Comparison of ENCODE assay signal across 10 cellular contexts in genomic region chr6:24125980-24126379, GRCh38. TPM values are rescaled to one million over a fixed set of nuclear protein-coding genes. Genes with fewer than 3 reads are reported as not detected.
DNase-seq lines count a peak whose midpoint lies in the region; ATAC-seq and FAIRE-seq lines count a peak whose summit lies in the region.
"Had no signal": no experiment of that assay in that cellular context is flagged by ENCODE, and none has a peak within 500 bp of the region (broad histone marks: within the 10 kb centered on the region; RNA-seq: fewer than 3 reads in every experiment).

Gene NRSN1 (plus strand): TSS chr6:24126215. CDS start chr6:24134328, 8,113 bp downstream.

- H3K9me3 Mint-ChIP-seq in activated T-cell treated with anti-CD3 and anti-CD28 coated beads, Interleukin-2, amount 50 U/mL, for 72 hours, result peaks cover 2 to 3% of the 10 kb centered on the region in 2 donors
- H3K9me3 Mint-ChIP-seq in activated T-helper 17 cell treated with anti-CD3 and anti-CD28 coated beads, Interleukin-2, amount 50 U/mL, for 72 hours, result peaks cover 9% of the 10 kb centered on the region

- peaks cover 5% of the 10 kb centered on the region for H3K4me1 ChIP-seq in stomach smooth muscle (ENCODE audit: control insufficient read depth, insufficient read depth, low read length)

- peak in 1 of 2 donors; percentile 9 for ATAC-seq in activated T-cell treated with anti-CD3 and anti-CD28 coated beads, Interleukin-2, amount 50 U/mL, for 72 hours (replicated peaks in 1 of 2)
- ATAC-seq in activated T-helper 17 cell treated with anti-CD3 and anti-CD28 coated beads, Interleukin-2, amount 50 U/mL, for 72 hours (replicated peaks), result no peak
- ATAC-seq in HG03378 (IDR thresholded peaks at IDR 0.05; ENCODE audit: unreplicated experiment), result no peak

- peaks cover 6% of the 10 kb centered on the region in 2 donors for H3K27me3 ChIP-seq in stomach smooth muscle (ENCODE audit: control insufficient read depth in 1 of 2, insufficient read depth in 2 of 2, low read length in 2 of 2)

- H3K4me1 Mint-ChIP-seq in activated T-cell treated with anti-CD3 and anti-CD28 coated beads, Interleukin-2, amount 50 U/mL, for 72 hours (ENCODE audit: low read depth), result peaks cover 6% of the 10 kb centered on the region
- H3K4me1 Mint-ChIP-seq in activated T-helper 17 cell treated with anti-CD3 and anti-CD28 coated beads, Interleukin-2, amount 50 U/mL, for 72 hours, result peaks cover 3% of the 10 kb centered on the region

- no peak within 1 kb of the TSS for H3K27ac ChIP-seq in stomach smooth muscle (ENCODE audit: low read length)

- FAIRE-seq in frontal cortex (lab: Jason Lieb, UNC), result no peak

- H3K4me3 Mint-ChIP-seq in activated T-cell treated with anti-CD3 and anti-CD28 coated beads, Interleukin-2, amount 50 U/mL, for 72 hours, result peak within 1 kb of the TSS; percentile 3 to 51
- no peak within 1 kb of the TSS for H3K4me3 Mint-ChIP-seq in activated T-helper 17 cell treated with anti-CD3 and anti-CD28 coated beads, Interleukin-2, amount 50 U/mL, for 72 hours
- H3K4me3 Mint-ChIP-seq: activated naive CD4-positive, alpha-beta T cell treated with anti-CD3 and anti-CD28 coated beads, Interleukin-2, amount 50 U/mL, for 24 hours had no signal

- no peak within 1 kb of the TSS for H3K27ac Mint-ChIP-seq in activated T-cell treated with anti-CD3 and anti-CD28 coated beads, Interleukin-2, amount 50 U/mL, for 72 hours
- H3K27ac Mint-ChIP-seq in activated T-helper 17 cell treated with anti-CD3 and anti-CD28 coated beads, Interleukin-2, amount 50 U/mL, for 72 hours, result no peak within 1 kb of the TSS
- H3K27ac Mint-ChIP-seq: activated naive CD4-positive, alpha-beta T cell treated with anti-CD3 and anti-CD28 coated beads, Interleukin-2, amount 50 U/mL, for 24 hours had no signal

- H3K27me3 Mint-ChIP-seq in activated T-cell treated with anti-CD3 and anti-CD28 coated beads, Interleukin-2, amount 50 U/mL, for 72 hours (ENCODE audit: low read depth), result peaks cover 35% of the 10 kb centered on the region
- peaks cover 39% of the 10 kb centered on the region for H3K27me3 Mint-ChIP-seq in activated T-helper 17 cell treated with anti-CD3 and anti-CD28 coated beads, Interleukin-2, amount 50 U/mL, for 72 hours

- peak within 1 kb of the TSS; percentile 44 for H3K4me3 ChIP-seq in stomach smooth muscle (ENCODE audit: low read length in 2 of 2)

- H3K9me3 ChIP-seq in stomach smooth muscle (ENCODE audit: control insufficient read depth in 2 of 2, low read length in 2 of 2), result no peaks in the 10 kb centered on the region

- H3K36me3 Mint-ChIP-seq in activated T-cell treated with anti-CD3 and anti-CD28 coated beads, Interleukin-2, amount 50 U/mL, for 72 hours (ENCODE audit: insufficient read depth in 2 of 2), result peaks cover 2% of the 10 kb centered on the region in 2 donors
- H3K36me3 Mint-ChIP-seq in activated T-helper 17 cell treated with anti-CD3 and anti-CD28 coated beads, Interleukin-2, amount 50 U/mL, for 72 hours (ENCODE audit: low read depth), result no peaks in the 10 kb centered on the region
- H3K36me3 Mint-ChIP-seq: activated naive CD4-positive, alpha-beta T cell treated with anti-CD3 and anti-CD28 coated beads, Interleukin-2, amount 50 U/mL, for 24 hours had no signal

- H3K36me3 ChIP-seq in stomach smooth muscle (ENCODE audit: control insufficient read depth in 2 of 2, insufficient read depth in 2 of 2, low read length in 2 of 2), result no peaks in the 10 kb centered on the region

- H3K9ac ChIP-seq in stomach smooth muscle (ENCODE audit: low read length in 2 of 2), result no peak within 1 kb of the TSS

- peak in 1 of 2 donors; percentile 1 for DNase-seq in activated T-cell treated with anti-CD3 and anti-CD28 coated beads, Interleukin-2, amount 50 U/mL, for 72 hours
- DNase-seq in activated T-cell treated with anti-CD3 and anti-CD28 coated beads for 4 hours, result no peak
- DNase-seq in NCI-H748 treated with DMSO at 0.1 percent for 48 hours (lab: John Stamatoyannopoulos, UW), result peak; percentile 70
- DNase-seq in frontal cortex (ENCODE audit: low spot score in 2 of 2), result peak; percentile 47 to 51
- no peak for DNase-seq in OCI-M1 (lab: John Stamatoyannopoulos, UW)

RNA-seq across cellular contexts. Expression of gene NRSN1, which starts in this region (rescaled TPM):
- total RNA-seq in activated T-cell treated with anti-CD3 and anti-CD28 coated beads, Interleukin-2, amount 50 U/mL, for 72 hours, result not detected
- 22.0 TPM for total RNA-seq in frontal cortex
- not detected for total RNA-seq in activated T-helper 17 cell treated with anti-CD3 and anti-CD28 coated beads, Interleukin-2, amount 50 U/mL, for 72 hours
- total RNA-seq: mononuclear cell had no signal

Comparison
In these comparisons a context has a peak if more than half of its experiments do, and no peak if none do; other contexts are left out.
1. RNA of gene NRSN1 (total RNA-seq): 22.0 TPM in frontal cortex (single experiment); not detected in activated T-cell treated with anti-CD3 and anti-CD28 coated beads, Interleukin-2, amount 50 U/mL, for 72 hours and not detected in activated T-helper 17 cell treated with anti-CD3 and anti-CD28 coated beads, Interleukin-2, amount 50 U/mL, for 72 hours; every median in the first group is over 10 times any median in the second.
2. DNase-seq: peak in NCI-H748 treated with DMSO at 0.1 percent for 48 hours (single experiment) and frontal cortex (2 of 2); none in activated T-cell treated with anti-CD3 and anti-CD28 coated beads for 4 hours (single experiment) and OCI-M1 (single experiment).